Comparison of ENCODE assay signal across 1 cellular context in the genomic region with DNA sequence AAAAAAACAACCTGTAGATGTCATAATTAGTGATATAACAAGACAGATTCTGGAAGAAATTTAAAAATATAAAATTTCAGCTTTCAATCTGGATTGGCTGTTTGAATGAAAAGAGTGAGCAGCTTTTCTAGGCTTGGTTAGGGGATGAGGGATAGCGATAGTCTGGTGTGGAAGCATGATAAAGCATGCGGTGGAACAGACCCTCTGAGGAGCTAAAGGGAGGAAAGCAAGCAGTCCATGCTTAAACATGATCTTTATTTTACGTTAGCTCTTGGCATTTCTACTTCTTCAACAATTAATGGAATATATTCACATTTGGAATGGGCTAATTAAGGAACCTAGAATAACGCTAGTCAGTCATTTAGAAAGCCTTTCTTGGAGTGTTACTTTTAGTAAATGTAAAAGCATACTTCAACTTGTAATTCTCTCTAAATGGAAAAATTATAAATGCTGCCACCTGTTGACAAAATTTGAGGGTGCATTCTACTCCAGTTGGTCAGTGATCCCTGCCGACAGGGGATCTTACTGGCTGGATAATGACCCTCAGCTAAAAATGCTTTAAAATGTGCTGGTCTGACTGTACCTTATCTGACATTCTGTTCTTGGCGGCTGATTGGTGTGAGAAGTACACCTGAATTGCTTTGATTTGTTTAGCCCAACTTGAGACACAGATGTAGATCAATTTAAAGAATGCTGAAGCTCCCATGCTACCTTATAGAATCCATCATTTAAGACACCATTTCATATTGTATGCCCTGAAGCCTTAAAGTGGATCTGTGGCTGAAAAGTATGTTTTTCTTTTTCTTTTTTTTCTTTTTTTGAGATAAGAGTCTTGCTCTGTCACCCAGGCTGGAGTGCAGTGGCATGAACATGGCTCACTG.
TF ChIP-seq lines count a peak whose summit lies in the region.

No MANE protein-coding gene starts in this region.

TF ChIP-seq in WTC11, 78 proteins besides CTCF, POLR2A, EP300 and RAD21 (continued from another document):
- TF ChIP-seq TCF7 (CRISPR knock-in tag; IDR thresholded peaks at IDR 0.05; ENCODE audit: low read depth) (no peak), NFYB (CRISPR knock-in tag; conservative IDR thresholded peaks at IDR 0.05; ENCODE audit: low read depth) (no peak), NR1H2 (CRISPR knock-in tag; IDR thresholded peaks at IDR 0.05) (no peak)
TF ChIP-seq in WTC11: peak in this region for 0.
